24 cellular contexts compared by ENCODE assay signal in the genomic region with DNA sequence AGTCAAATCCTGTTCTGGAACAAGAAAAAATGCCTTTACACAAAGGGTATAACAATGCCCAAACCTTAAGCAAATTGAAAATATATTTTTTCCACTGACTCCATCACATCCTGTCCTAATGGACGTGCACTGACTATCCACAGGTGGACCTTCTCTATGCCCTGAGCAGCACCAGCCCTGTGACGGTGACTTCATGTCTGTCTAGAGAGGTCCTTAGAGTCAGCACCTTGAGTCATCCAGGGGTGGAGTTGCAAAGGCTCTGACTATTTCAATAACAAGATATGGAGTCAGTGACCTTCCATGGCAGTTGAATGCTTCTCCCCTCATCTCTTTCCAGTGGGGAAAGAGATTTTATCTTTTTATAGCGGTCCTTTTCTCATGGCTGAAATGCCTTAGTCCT.
DNase-seq lines count a peak whose midpoint lies in the region; ATAC-seq, FAIRE-seq and TF ChIP-seq lines count a peak whose summit lies in the region.
"Had no signal": no experiment of that assay in that cellular context is flagged by ENCODE, and none has a peak within 500 bp of the region (broad histone marks: within the 10 kb centered on the region; RNA-seq: fewer than 3 reads in every experiment).

No MANE protein-coding gene starts in this region.

- ATAC-seq in foreskin keratinocyte, result peak; percentile 51
- ATAC-seq in left ventricle myocardium superior, result no peak
- ATAC-seq: HCT116, K562 had no signal

- DNase-seq in H54 (ENCODE audit: insufficient read length, low spot score), result peak; percentile 13
- peak; percentile 10 for DNase-seq in LHCN-M2 (ENCODE audit: low read depth)
- DNase-seq in amniotic epithelial cell (ENCODE audit: low read depth), result peak; percentile 17
- DNase-seq in foreskin keratinocyte, result peak in 1 of 2 donors; percentile 33
- DNase-seq in ecto neural progenitor cell (ENCODE audit: low spot score), result no peak
- no peak for DNase-seq in NCI-H1048 (lab: John Stamatoyannopoulos, UW)
- DNase-seq in left ventricle myocardium superior, result no peak
- no peak for DNase-seq in AG20443 (ENCODE audit: low spot score)
- DNase-seq: DMS153, GF-D8, Kasumi-1, NCI-H1105, NCI-H1436 treated with DMSO at 0.1 percent for 48 hours, NCI-H187 treated with DMSO at 0.1 percent for 48 hours, NCI-H2171 treated with DMSO at 0.1 percent for 48 hours, NCI-H526, NCI-H82, SHP77 treated with DMSO at 0.1 percent for 48 hours had no signal

- FAIRE-seq in H54 (lab: Jason Lieb, UNC), result no peak
- FAIRE-seq: GM12891, H1, HTR-8/SVneo, K562 had no signal

- H3K4me1 ChIP-seq in foreskin keratinocyte, result no peaks in the 10 kb centered on the region

- TF ChIP-seq CTCF in foreskin keratinocyte (conservative IDR thresholded peaks at IDR 0.05), result no peak

- no peak for TF ChIP-seq POLR2A in H54 (IDR thresholded peaks at IDR 0.05; ENCODE audit: low read depth, low read length)

- no peaks in the 10 kb centered on the region for H3K27me3 ChIP-seq in foreskin keratinocyte

- no peak overlapping the region for H3K27ac ChIP-seq in foreskin keratinocyte
- H3K27ac ChIP-seq: RWPE1 had no signal

- intact Hi-C loops in left ventricle myocardium superior (cut with micrococcal nuclease), result no loop called here

Comparison
In these comparisons a context has a peak if more than half of its experiments do, and no peak if none do; other contexts are left out.
1. DNase-seq: peak in H54 (single experiment), LHCN-M2 (single experiment) and amniotic epithelial cell (single experiment); none in ecto neural progenitor cell (single experiment), NCI-H1048 (single experiment), left ventricle myocardium superior (single experiment) and AG20443 (single experiment).